38 cellular contexts compared by ENCODE assay signal in genomic region chr11:5722622-5723021, GRCh38. TPM values are rescaled to one million over a fixed set of nuclear protein-coding genes. Genes with fewer than 3 reads are reported as not detected.
"Had no signal": no experiment of that assay in that cellular context is flagged by ENCODE, and none has a peak within 500 bp of the region (broad histone marks: within the 10 kb centered on the region; RNA-seq: fewer than 3 reads in every experiment).

No MANE protein-coding gene starts in this region.

- DNase-seq: activated CD4-positive, alpha-beta memory T cell treated with anti-CD3 and anti-CD28 coated beads for 36 hours; activated CD4-positive, alpha-beta T cell treated with anti-CD3 and anti-CD28 coated beads for 36 hours; activated CD4-positive, alpha-beta T cell treated with anti-CD3 and anti-CD28 coated beads, Interleukin-2, amount 10 ng/mL, durations not matched to agents 24 days and 14 days; activated CD4-positive, CD25-positive, alpha-beta regulatory T cell; activated CD4-positive, CD25-positive, alpha-beta regulatory T cell treated with anti-CD3 and anti-CD28 coated beads, Interleukin-2, amount 50 U/mL, for 72 hours; activated CD8-positive, alpha-beta memory T cell treated with anti-CD3 and anti-CD28 coated beads, Interleukin-2, amount 10 ng/mL, durations not matched to agents 7 days and 5 days; activated CD8-positive, alpha-beta memory T cell treated with anti-CD3 and anti-CD28 coated beads, Interleukin-2, amount 50 U/mL, for 4 hours; activated CD8-positive, alpha-beta T cell treated with anti-CD3 and anti-CD28 coated beads, Interleukin-2, amount 10 ng/mL, durations not matched to agents 7 days and 5 days; activated effector memory CD4-positive, alpha-beta T cell treated with anti-CD3 and anti-CD28 coated beads, Interleukin-2, amount 50 U/mL, for 16 hours; activated naive CD4-positive, alpha-beta T cell treated with anti-CD3 and anti-CD28 coated beads for 36 hours; activated naive CD8-positive, alpha-beta T cell treated with anti-CD3 and anti-CD28 coated beads for 36 hours; activated naive CD8-positive, alpha-beta T cell treated with anti-CD3 and anti-CD28 coated beads, Interleukin-2, amount 50 U/mL, for 24 hours; activated T-cell treated with anti-CD3 and anti-CD28 coated beads, Interleukin-2, amount 50 U/mL, for 1 hour; activated T-cell treated with anti-CD3 and anti-CD28 coated beads, Interleukin-2, amount 50 U/mL, for 48 hours; adrenal gland; amygdala; aorta; body of pancreas; caudate nucleus; cortex of kidney; dermis blood vessel endothelial cell; effector CD4-positive, alpha-beta T cell; esophagus squamous epithelium; foreskin melanocyte; T-helper 2 cell had no signal

- H3K27me3 ChIP-seq: adrenal gland, body of pancreas, esophagus squamous epithelium, gastroesophageal sphincter had no signal

- H3K36me3 ChIP-seq: adrenal gland, esophagus squamous epithelium, gastroesophageal sphincter had no signal

- H3K4me1 ChIP-seq: adrenal gland, body of pancreas, esophagus squamous epithelium, gastroesophageal sphincter had no signal

- H3K4me3 ChIP-seq: adrenal gland, body of pancreas, esophagus squamous epithelium, gastroesophageal sphincter had no signal

- FAIRE-seq: colon, endometrium, endothelial cell of umbilical vein had no signal

- H3K27ac ChIP-seq: adrenal gland, body of pancreas, epithelial cell of prostate, esophagus squamous epithelium, gastroesophageal sphincter had no signal

- H3K9me3 ChIP-seq: adrenal gland, body of pancreas, esophagus squamous epithelium, gastroesophageal sphincter had no signal

- ATAC-seq: activated CD4-positive, alpha-beta T cell treated with anti-CD3 and anti-CD28 coated beads for 36 hours; activated CD8-positive, alpha-beta memory T cell treated with anti-CD3 and anti-CD28 coated beads, Interleukin-2, amount 10 ng/mL, durations not matched to agents 7 days and 5 days; activated CD8-positive, alpha-beta T cell treated with anti-CD3 and anti-CD28 coated beads, Interleukin-2, amount 10 ng/mL, durations not matched to agents 7 days and 5 days; activated naive CD8-positive, alpha-beta T cell treated with anti-CD3 and anti-CD28 coated beads, Interleukin-2, amount 50 U/mL, for 24 hours; body of pancreas; gastroesophageal sphincter had no signal

RNA-seq across cellular contexts. Expression of gene OR56B1, which starts 13.6 kb away (rescaled TPM):
- total RNA-seq: activated CD8-positive, alpha-beta memory T cell treated with anti-CD3 and anti-CD28 coated beads for 36 hours; activated T-helper 1 cell treated with anti-CD3 and anti-CD28 coated beads, Interleukin-12 subunit alpha, Interleukin-12 subunit beta, Interleukin-2, Interleukin-4 antibody, amounts not matched to agents 30 ng/mL and 10 ng/mL and 1 ng/mL, durations not matched to agents 14 hours and 24 hours and 36 hours; activated T-helper 2 cell treated with anti-CD3 and anti-CD28 coated beads, Interferon-gamma antibody, Interleukin-2, Interleukin-4, amounts not matched to agents 10 μg/mL and 5 μg/mL and 100 μg/mL, durations not matched to agents 14 hours and 24 hours and 36 hours; adrenal gland; body of pancreas; chondrocyte; dermis blood vessel endothelial cell; endothelial cell of umbilical vein; esophagus squamous epithelium; fibroblast of lung; fibroblast of villous mesenchyme; glomerular endothelial cell had no signal
- polyA plus RNA-seq: adrenal gland, aorta, endothelial cell of umbilical vein, esophagus, fibroblast of lung had no signal

RNA-seq across cellular contexts. Expression of gene OR52N4, which starts 31.4 kb away (rescaled TPM):
- total RNA-seq: activated CD4-positive, alpha-beta T cell treated with anti-CD3 and anti-CD28 coated beads, Interleukin-2, amount 10 ng/mL, durations not matched to agents 24 days and 14 days; activated T-helper 2 cell treated with anti-CD3 and anti-CD28 coated beads, Interferon-gamma antibody, Interleukin-2, Interleukin-4, amounts not matched to agents 10 μg/mL and 5 μg/mL and 100 μg/mL, durations not matched to agents 14 hours and 24 hours and 36 hours; adrenal gland; body of pancreas; chondrocyte; endothelial cell of umbilical vein; esophagus squamous epithelium; fibroblast of villous mesenchyme; glomerular endothelial cell had no signal
